Comparison of ENCODE assay signal across 1 cellular context in the genomic region with DNA sequence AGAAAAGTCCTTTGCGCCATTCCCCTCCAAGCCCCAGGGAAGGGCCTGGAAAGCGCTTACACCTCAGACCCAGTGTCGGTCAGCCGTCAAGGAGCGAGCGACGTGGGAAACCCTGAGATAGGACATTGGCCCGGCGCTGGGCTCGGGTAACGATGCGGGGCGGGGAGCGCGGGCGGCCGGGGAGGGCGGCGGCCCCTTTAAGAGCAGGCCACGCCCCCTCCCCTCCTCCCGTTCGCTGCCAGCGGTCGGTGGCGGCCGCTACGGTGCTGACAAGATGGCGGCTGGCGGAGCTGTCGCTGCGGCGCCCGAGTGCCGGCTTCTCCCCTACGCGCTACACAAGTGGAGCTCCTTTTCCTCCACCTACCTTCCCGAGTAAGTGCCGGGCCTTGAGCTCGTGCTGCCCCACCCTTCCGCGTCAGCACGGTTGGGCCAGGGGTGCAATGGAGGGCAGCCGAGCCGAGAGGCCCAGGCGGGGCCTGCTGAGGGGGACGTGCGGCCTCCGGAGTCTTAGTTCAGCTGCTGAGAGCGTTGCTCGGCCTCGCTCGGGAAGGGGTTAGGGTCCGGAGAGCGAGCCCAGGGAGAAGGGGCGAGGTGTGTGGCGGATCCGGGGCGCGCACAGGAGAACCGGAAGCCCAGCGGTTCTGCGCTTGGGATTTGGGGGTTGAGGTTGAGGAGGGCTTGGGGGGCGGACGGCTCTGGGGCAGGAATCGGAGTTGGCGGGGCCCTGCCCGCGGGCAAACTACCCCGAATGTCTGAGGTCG.
TF ChIP-seq lines count a peak whose summit lies in the region.

Gene MKLN1 (plus strand): TSS at position 251 of the 761 bp plus-strand sequence. CDS start 24 bp downstream, at position 275.

TF ChIP-seq in HepG2, 621 proteins besides CTCF, POLR2A, EP300 and RAD21 (continued from another document and continues in another):
- TF ChIP-seq ATF4 (CRISPR knock-in tag; IDR thresholded peaks at IDR 0.05) (peak in 1 of 2 experiments; percentile 62; a peak in 1 of 4 replicates), NFRKB (IDR thresholded peaks at IDR 0.05) (peak; percentile 24; the same call in 1 of the 2 replicates), ZBTB4 (CRISPR knock-in tag; IDR thresholded peaks at IDR 0.05; ENCODE audit: borderline replicate concordance) (peak; percentile 76; the same call in 1 of the 2 replicates), ZNF781 (CRISPR knock-in tag; IDR thresholded peaks at IDR 0.05; ENCODE audit: borderline replicate concordance, not compliant biosample characterization) (peak; percentile 90), ZNF788 (CRISPR knock-in tag; IDR thresholded peaks at IDR 0.05; ENCODE audit: borderline replicate concordance) (peak; percentile 81; the same call in 1 of the 2 replicates), MYNN (CRISPR knock-in tag; IDR thresholded peaks at IDR 0.05; ENCODE audit: low read depth) (0 out of 2 replicates have a peak, but pooled peaks have one; percentile 37), REPIN1 (CRISPR knock-in tag; IDR thresholded peaks at IDR 0.05; ENCODE audit: borderline replicate concordance, low read depth) (peak; percentile 91), FOXK1 (CRISPR knock-in tag; IDR thresholded peaks at IDR 0.05; ENCODE audit: borderline replicate concordance, low read depth) (peak; percentile 51; the same call in 1 of the 2 replicates), DMAP1 (CRISPR knock-in tag; IDR thresholded peaks at IDR 0.05) (peak; percentile 87; the same call in 1 of the 2 replicates), ZNF567 (CRISPR knock-in tag; IDR thresholded peaks at IDR 0.05; ENCODE audit: borderline replicate concordance) (no peak), SMAD9 (CRISPR knock-in tag; IDR thresholded peaks at IDR 0.05) (no peak; the same call in 1 of the 2 replicates), SMYD3 (CRISPR knock-in tag; IDR thresholded peaks at IDR 0.05) (peak; percentile 92; the same call in 1 of the 2 replicates), BHLHE40 (IDR thresholded peaks at IDR 0.05; ENCODE audit: low read length) (no peak), SNAPC2 (CRISPR knock-in tag; IDR thresholded peaks at IDR 0.05) (peak; percentile 68; the same call in 1 of the 2 replicates), ARNTL (CRISPR knock-in tag; IDR thresholded peaks at IDR 0.05) (peak; percentile 63; the same call in 1 of the 2 replicates), ZNF589 (CRISPR knock-in tag; conservative IDR thresholded peaks at IDR 0.05) (peak; percentile 91; the same call in 1 of the 2 replicates), ZBTB34 (CRISPR knock-in tag; IDR thresholded peaks at IDR 0.05) (0 out of 2 replicates have a peak, but pooled peaks have one; percentile 2), SIX4 (CRISPR knock-in tag; IDR thresholded peaks at IDR 0.05) (0 out of 2 replicates have a peak, but pooled peaks have one; percentile 17), EEA1 (CRISPR knock-in tag; IDR thresholded peaks at IDR 0.05; ENCODE audit: borderline replicate concordance) (peak; percentile 94), NPAS2 (CRISPR knock-in tag; IDR thresholded peaks at IDR 0.05; ENCODE audit: borderline replicate concordance) (0 out of 2 replicates have a peak, but pooled peaks have one; percentile 79), ZFP36 (IDR thresholded peaks at IDR 0.05; ENCODE audit: borderline replicate concordance, low read depth, low read length, partially characterized antibody) (no peak), REXO4 (CRISPR knock-in tag; IDR thresholded peaks at IDR 0.05; ENCODE audit: borderline replicate concordance) (no peak; the same call in 1 of the 2 replicates), SRSF4 (IDR thresholded peaks at IDR 0.05; ENCODE audit: low read depth, low read length, poor library complexity, severe bottlenecking) (no peak), RCOR2 (CRISPR knock-in tag; IDR thresholded peaks at IDR 0.05) (no peak), ATF2 (CRISPR knock-in tag; IDR thresholded peaks at IDR 0.05) (0 out of 2 replicates have a peak, but pooled peaks have one; percentile 43), ZNF607 (CRISPR knock-in tag; IDR thresholded peaks at IDR 0.05; ENCODE audit: borderline replicate concordance) (peak; percentile 94), MIER3 (CRISPR knock-in tag; IDR thresholded peaks at IDR 0.05; ENCODE audit: borderline replicate concordance) (0 out of 2 replicates have a peak, but pooled peaks have one; percentile 15), ZNF30 (CRISPR knock-in tag; IDR thresholded peaks at IDR 0.05) (peak; percentile 82), HNRNPLL (IDR thresholded peaks at IDR 0.05; ENCODE audit: low read depth, low read length, poor library complexity, severe bottlenecking) (peak; percentile 79), MED13 (CRISPR knock-in tag; IDR thresholded peaks at IDR 0.05) (no peak), SRF (IDR thresholded peaks at IDR 0.05; ENCODE audit: low read depth, low read length) (no peak), TBX3 (IDR thresholded peaks at IDR 0.05; ENCODE audit: borderline replicate concordance) (no peak), RBM22 (optimal IDR thresholded peaks at IDR 0.05; ENCODE audit: low read length) (no peak), DR1 (CRISPR knock-in tag; IDR thresholded peaks at IDR 0.05) (no peak), MTA1 (CRISPR knock-in tag; IDR thresholded peaks at IDR 0.05; ENCODE audit: borderline replicate concordance) (peak; percentile 90; the same call in 1 of the 2 replicates), ZNF260 (CRISPR knock-in tag; IDR thresholded peaks at IDR 0.05; ENCODE audit: borderline replicate concordance, low read depth) (no peak), ZNF839 (CRISPR knock-in tag; IDR thresholded peaks at IDR 0.05; ENCODE audit: borderline replicate concordance) (no peak), MZF1 (CRISPR knock-in tag; IDR thresholded peaks at IDR 0.05; ENCODE audit: borderline replicate concordance) (0 out of 2 replicates have a peak, but pooled peaks have one; percentile 33), PPARG (CRISPR knock-in tag; conservative IDR thresholded peaks at IDR 0.05) (0 out of 2 replicates have a peak, but pooled peaks have one; percentile 30), KAT8 (CRISPR knock-in tag; IDR thresholded peaks at IDR 0.05) (peak; percentile 58), ARNT2 (CRISPR knock-in tag; IDR thresholded peaks at IDR 0.05; ENCODE audit: low read depth) (peak; percentile 81; the same call in 1 of the 2 replicates), ZNF629 (CRISPR knock-in tag; conservative IDR thresholded peaks at IDR 0.05) (no peak), ZFX (CRISPR knock-in tag; IDR thresholded peaks at IDR 0.05; ENCODE audit: low read depth) (peak; percentile 100), HNF4G (IDR thresholded peaks at IDR 0.05; ENCODE audit: borderline replicate concordance, low read depth, low read length) (no peak), HNF4G (CRISPR knock-in tag; IDR thresholded peaks at IDR 0.05; ENCODE audit: borderline replicate concordance, low read depth) (0 out of 2 replicates have a peak, but pooled peaks have one; percentile 15)
- TF ChIP-seq, protein P1, sequence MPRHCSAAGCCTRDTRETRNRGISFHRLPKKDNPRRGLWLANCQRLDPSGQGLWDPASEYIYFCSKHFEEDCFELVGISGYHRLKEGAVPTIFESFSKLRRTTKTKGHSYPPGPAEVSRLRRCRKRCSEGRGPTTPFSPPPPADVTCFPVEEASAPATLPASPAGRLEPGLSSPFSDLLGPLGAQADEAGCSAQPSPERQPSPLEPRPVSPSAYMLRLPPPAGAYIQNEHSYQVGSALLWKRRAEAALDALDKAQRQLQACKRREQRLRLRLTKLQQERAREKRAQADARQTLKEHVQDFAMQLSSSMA (CRISPR knock-in tag; IDR thresholded peaks at IDR 0.05): 0 out of 2 replicates have a peak, but pooled peaks have one; percentile 60
- TF ChIP-seq, protein P2, sequence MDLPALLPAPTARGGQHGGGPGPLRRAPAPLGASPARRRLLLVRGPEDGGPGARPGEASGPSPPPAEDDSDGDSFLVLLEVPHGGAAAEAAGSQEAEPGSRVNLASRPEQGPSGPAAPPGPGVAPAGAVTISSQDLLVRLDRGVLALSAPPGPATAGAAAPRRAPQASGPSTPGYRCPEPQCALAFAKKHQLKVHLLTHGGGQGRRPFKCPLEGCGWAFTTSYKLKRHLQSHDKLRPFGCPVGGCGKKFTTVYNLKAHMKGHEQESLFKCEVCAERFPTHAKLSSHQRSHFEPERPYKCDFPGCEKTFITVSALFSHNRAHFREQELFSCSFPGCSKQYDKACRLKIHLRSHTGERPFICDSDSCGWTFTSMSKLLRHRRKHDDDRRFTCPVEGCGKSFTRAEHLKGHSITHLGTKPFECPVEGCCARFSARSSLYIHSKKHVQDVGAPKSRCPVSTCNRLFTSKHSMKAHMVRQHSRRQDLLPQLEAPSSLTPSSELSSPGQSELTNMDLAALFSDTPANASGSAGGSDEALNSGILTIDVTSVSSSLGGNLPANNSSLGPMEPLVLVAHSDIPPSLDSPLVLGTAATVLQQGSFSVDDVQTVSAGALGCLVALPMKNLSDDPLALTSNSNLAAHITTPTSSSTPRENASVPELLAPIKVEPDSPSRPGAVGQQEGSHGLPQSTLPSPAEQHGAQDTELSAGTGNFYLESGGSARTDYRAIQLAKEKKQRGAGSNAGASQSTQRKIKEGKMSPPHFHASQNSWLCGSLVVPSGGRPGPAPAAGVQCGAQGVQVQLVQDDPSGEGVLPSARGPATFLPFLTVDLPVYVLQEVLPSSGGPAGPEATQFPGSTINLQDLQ (CRISPR knock-in tag; IDR thresholded peaks at IDR 0.05): no peak
- TF ChIP-seq, protein P3, sequence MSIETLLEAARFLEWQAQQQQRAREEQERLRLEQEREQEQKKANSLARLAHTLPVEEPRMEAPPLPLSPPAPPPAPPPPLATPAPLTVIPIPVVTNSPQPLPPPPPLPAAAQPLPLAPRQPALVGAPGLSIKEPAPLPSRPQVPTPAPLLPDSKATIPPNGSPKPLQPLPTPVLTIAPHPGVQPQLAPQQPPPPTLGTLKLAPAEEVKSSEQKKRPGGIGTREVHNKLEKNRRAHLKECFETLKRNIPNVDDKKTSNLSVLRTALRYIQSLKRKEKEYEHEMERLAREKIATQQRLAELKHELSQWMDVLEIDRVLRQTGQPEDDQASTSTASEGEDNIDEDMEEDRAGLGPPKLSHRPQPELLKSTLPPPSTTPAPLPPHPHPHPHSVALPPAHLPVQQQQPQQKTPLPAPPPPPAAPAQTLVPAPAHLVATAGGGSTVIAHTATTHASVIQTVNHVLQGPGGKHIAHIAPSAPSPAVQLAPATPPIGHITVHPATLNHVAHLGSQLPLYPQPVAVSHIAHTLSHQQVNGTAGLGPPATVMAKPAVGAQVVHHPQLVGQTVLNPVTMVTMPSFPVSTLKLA (IDR thresholded peaks at IDR 0.05): no peak
- TF ChIP-seq, protein P4, sequence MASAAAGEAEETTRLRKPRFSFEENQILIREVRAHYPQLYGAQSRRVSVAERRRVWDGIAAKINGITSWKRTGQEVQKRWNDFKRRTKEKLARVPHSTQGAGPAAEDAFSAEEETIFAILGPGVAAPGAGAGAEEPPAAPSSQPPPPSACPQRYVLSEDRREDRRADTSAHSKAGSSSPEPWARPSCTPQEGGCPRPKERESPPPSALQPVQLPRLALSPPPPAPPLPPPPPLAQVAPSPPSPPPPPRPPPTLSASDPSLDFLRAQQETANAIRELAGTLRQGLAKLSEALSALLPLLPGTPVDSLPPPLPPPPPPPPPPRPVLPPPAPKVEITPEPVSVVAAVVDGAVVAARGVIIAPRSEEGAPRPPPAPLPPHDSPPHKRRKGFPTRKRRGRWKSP (CRISPR knock-in tag; IDR thresholded peaks at IDR 0.05): peak; percentile 75; the same call in 1 of the 2 replicates
